Comparison of ENCODE assay signal across 7 cellular contexts in genomic region chr12:112869091-112869490, GRCh38. TPM values are rescaled to one million over a fixed set of nuclear protein-coding genes. Genes with fewer than 3 reads are reported as not detected.
"Had no signal": no experiment of that assay in that cellular context is flagged by ENCODE, and none has a peak within 500 bp of the region (broad histone marks: within the 10 kb centered on the region; RNA-seq: fewer than 3 reads in every experiment).

No MANE protein-coding gene starts in this region.

- H2AFZ ChIP-seq: GM23248, GM23338 had no signal

- H3K4me3 ChIP-seq: GM23248, GM23338, HAP-1 had no signal

- H3K4me2 ChIP-seq: GM23338 had no signal

- H3K9me3 ChIP-seq: HAP-1 had no signal

- ATAC-seq: HCT116 had no signal

- H3K4me1 ChIP-seq: HAP-1 had no signal

- H3K36me3 ChIP-seq: HAP-1 had no signal

- H3K27ac ChIP-seq: GM23248 had no signal

- DNase-seq: GM23248, GOT3, HCEC 1CT, HFFc6 had no signal

- H3K9ac ChIP-seq: GM23248 had no signal

RNA-seq across cellular contexts. Expression of gene OAS1, which starts 37.7 kb away (rescaled TPM):
- polyA plus RNA-seq: GM23338 had no signal
